19 cellular contexts compared by ENCODE assay signal in the genomic region with DNA sequence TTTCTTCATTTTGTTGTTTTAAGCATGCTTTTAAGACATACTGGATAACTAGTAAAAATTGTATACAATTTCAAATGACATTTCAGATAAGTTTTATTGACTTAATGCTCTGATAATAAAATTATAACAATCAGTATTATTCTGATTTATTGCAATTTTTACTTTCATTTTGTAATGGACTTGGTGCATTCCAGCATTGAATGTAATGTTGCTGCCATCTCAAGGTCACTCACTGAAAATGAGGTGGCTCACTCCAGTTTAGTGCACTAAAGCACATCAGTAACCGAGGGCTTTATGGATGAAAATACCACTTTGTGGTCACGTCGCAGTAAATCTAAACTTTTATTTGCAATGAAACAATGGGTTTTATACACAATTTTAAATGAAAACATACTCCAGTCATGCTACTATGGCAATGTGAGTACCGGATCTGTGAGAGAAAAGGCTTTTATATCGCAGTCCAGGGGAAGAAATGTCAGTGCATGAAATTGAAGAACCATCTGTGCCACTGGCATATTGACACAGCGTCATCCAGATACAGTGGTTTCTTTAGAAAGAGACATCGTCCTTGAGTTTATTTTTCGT. TPM values are rescaled to one million over a fixed set of nuclear protein-coding genes. Genes with fewer than 3 reads are reported as not detected.
DNase-seq lines count a peak whose midpoint lies in the region; ATAC-seq and TF ChIP-seq lines count a peak whose summit lies in the region.
"Had no signal": no experiment of that assay in that cellular context is flagged by ENCODE, and none has a peak within 500 bp of the region (broad histone marks: within the 10 kb centered on the region; RNA-seq: fewer than 3 reads in every experiment).

No MANE protein-coding gene starts in this region.

- H3K9me3 Mint-ChIP-seq in H9: no peaks in the 10 kb centered on the region
- H3K9me3 Mint-ChIP-seq: type B pancreatic cell had no signal

- H3K14ac ChIP-seq in H9 (ENCODE audit: insufficient read depth, low read length): no peak overlapping the region

- no peak overlapping the region for H3K4me3 Mint-ChIP-seq in H9
- H3K4me3 Mint-ChIP-seq: activated CD8-positive, alpha-beta T cell treated with anti-CD3 and anti-CD28 coated beads, Interleukin-2, amount 10 ng/mL, durations not matched to agents 7 days and 5 days; type B pancreatic cell had no signal

- H3F3A ChIP-seq in OCI-LY1 (ENCODE audit: insufficient read depth, low read length): no peaks in the 10 kb centered on the region

- intact Hi-C loops in dorsolateral prefrontal cortex (cut with DNase I): loop anchor here in 1 of 2 donors (10.0 kb wide), 1 partner anchor 1640 kb away; no protein-coding TSS in a partner anchor

- H2BK20ac ChIP-seq in H9 (ENCODE audit: low read depth, low read length, poor library complexity, severe bottlenecking): no peak overlapping the region

- H4K20me1 ChIP-seq in OCI-LY1 (ENCODE audit: insufficient read depth, low read length) (no peaks in the 10 kb centered on the region), osteoblast (ENCODE audit: insufficient read depth, low read length) (no peaks in the 10 kb centered on the region), H9 (ENCODE audit: control insufficient read depth, insufficient read depth, insufficient read length) (no peaks in the 10 kb centered on the region)

- no peak overlapping the region for H4K8ac ChIP-seq in H9 (replicated peaks; ENCODE audit: insufficient read length, low read depth, low read length)

- H2AK5ac ChIP-seq in H9 (ENCODE audit: insufficient read length, low read length): no peak overlapping the region

- H3K36me3 Mint-ChIP-seq in H9 (ENCODE audit: insufficient read depth in 1 of 3, low read depth in 3 of 3): no peaks in the 10 kb centered on the region
- H3K36me3 Mint-ChIP-seq: type B pancreatic cell had no signal

- H3K27ac Mint-ChIP-seq in H9: no peak overlapping the region
- H3K27ac Mint-ChIP-seq: activated CD8-positive, alpha-beta T cell treated with anti-CD3 and anti-CD28 coated beads, Interleukin-2, amount 10 ng/mL, durations not matched to agents 7 days and 5 days; type B pancreatic cell had no signal

- H3K4ac ChIP-seq in H9 (ENCODE audit: low read depth, low read length): no peak overlapping the region

- no peak overlapping the region for H4K5ac ChIP-seq in H9 (ENCODE audit: insufficient read length, low read depth, low read length)

- no peak overlapping the region for H3K9ac ChIP-seq in OCI-LY1 (ENCODE audit: low read length)
- H3K9ac ChIP-seq in H9 (ENCODE audit: extremely low read depth, insufficient read length, low read length): no peak overlapping the region
- H3K9ac ChIP-seq: parathyroid adenoma had no signal

- H2AFZ ChIP-seq in OCI-LY1 (ENCODE audit: low read length) (no peak overlapping the region), osteoblast (ENCODE audit: low read length) (no peak overlapping the region), H9 (ENCODE audit: low read length) (no peak overlapping the region)
- H2AFZ ChIP-seq: parathyroid adenoma, PC-9 had no signal

- ATAC-seq in GM18519 (IDR thresholded peaks at IDR 0.05; ENCODE audit: low FRiP score, unreplicated experiment): no peak
- ATAC-seq: activated CD8-positive, alpha-beta T cell treated with anti-CD3 and anti-CD28 coated beads, Interleukin-2, amount 10 ng/mL, durations not matched to agents 7 days and 5 days; GM12878 had no signal

- no peak overlapping the region for H2BK5ac ChIP-seq in H9 (ENCODE audit: insufficient read length, low read length)

- peaks cover 2% of the 10 kb centered on the region; the same call in 1 of the 2 replicates for H3K27me3 Mint-ChIP-seq in H9 (ENCODE audit: low read depth)
- H3K27me3 Mint-ChIP-seq: type B pancreatic cell had no signal

- no peak overlapping the region for H2BK15ac ChIP-seq in H9 (ENCODE audit: low read depth, low read length)

- H3T11ph ChIP-seq in H9 (ENCODE audit: low read length): no peak overlapping the region

- H3K27me3 ChIP-seq in OCI-LY1 (ENCODE audit: insufficient read depth, low read length): no peaks in the 10 kb centered on the region
- peaks cover 0 to 5% (median 0%) of the 10 kb centered on the region in 45 donors for H3K27me3 ChIP-seq in dorsolateral prefrontal cortex
- H3K27me3 ChIP-seq in osteoblast (ENCODE audit: insufficient read depth, low read length): no peaks in the 10 kb centered on the region
- no peaks in the 10 kb centered on the region for H3K27me3 ChIP-seq in H9 (ENCODE audit: insufficient read depth, low read length)

- H3K4me1 ChIP-seq in OCI-LY1 (ENCODE audit: insufficient read depth, low read length, severe bottlenecking): no peaks in the 10 kb centered on the region
- H3K4me1 ChIP-seq in osteoblast (ENCODE audit: insufficient read depth, low read length): no peaks in the 10 kb centered on the region
- H3K4me1 ChIP-seq in H9 (ENCODE audit: insufficient read depth, low read length): no peaks in the 10 kb centered on the region
- H3K4me1 ChIP-seq: parathyroid adenoma had no signal

- H3K4me2 ChIP-seq in OCI-LY1 (ENCODE audit: low read length): no peak overlapping the region
- H3K4me2 ChIP-seq in osteoblast (ENCODE audit: insufficient read depth, low read length): peak overlapping the region; percentile 35
- H3K4me2 ChIP-seq in H9 (ENCODE audit: insufficient read depth, insufficient read length, low read length): no peak overlapping the region
- H3K4me2 ChIP-seq: PC-9 had no signal

- no peak overlapping the region for H2BK120ac ChIP-seq in H9 (ENCODE audit: low read depth, low read length, poor library complexity, severe bottlenecking)

- H3K18ac ChIP-seq in H9 (ENCODE audit: insufficient read length, low read depth, low read length): no peak overlapping the region

- peak; percentile 26; the same call in 1 of the 2 replicates for TF ChIP-seq CTCF in OCI-LY1 (IDR thresholded peaks at IDR 0.05; ENCODE audit: low read length)
- peak in 51 of 56 donors; percentile 16 to 70 (median 45) for TF ChIP-seq CTCF in dorsolateral prefrontal cortex (IDR thresholded peaks at IDR 0.05 in 54 of 56, conservative IDR thresholded peaks at IDR 0.05 in 2 of 56; ENCODE audit: low read depth in 1 of 56, partially characterized antibody in 56 of 56)
- TF ChIP-seq CTCF in osteoblast (IDR thresholded peaks at IDR 0.05; ENCODE audit: extremely low read depth, low read depth, low read length): peak; percentile 34
- no peak for TF ChIP-seq CTCF in H9 (conservative IDR thresholded peaks at IDR 0.05)

- peak; percentile 39 for DNase-seq in DMS53 (lab: John Stamatoyannopoulos, UW)
- no peak for DNase-seq in DMS53 treated with DMSO at 0.1 percent for 48 hours (lab: John Stamatoyannopoulos, UW; ENCODE audit: unreplicated experiment)
- no peak for DNase-seq in dorsolateral prefrontal cortex
- DNase-seq in osteoblast (ENCODE audit: insufficient read length, low spot score, missing footprints): no peak
- DNase-seq in H9: no peak
- DNase-seq in activated CD4-positive, alpha-beta T cell treated with anti-CD3 and anti-CD28 coated beads, Interleukin-2, amount 50 U/mL, for 48 hours: no peak
- DNase-seq: 8988T; activated CD8-positive, alpha-beta T cell treated with anti-CD3 and anti-CD28 coated beads, Interleukin-2, amount 10 ng/mL, durations not matched to agents 7 days and 5 days; activated gamma-delta T cell; erythroblast; HCEC 1CT; NCI-H2081; PC-9; T-helper 9 cell had no signal

- WGBS in H9 (ENCODE audit: extremely low coverage, insufficient read length, low lambda C conversion rate): no CpG with 5 or more reads among the region's 8 CpGs

- H2BK12ac ChIP-seq in H9 (ENCODE audit: insufficient read length, low read depth, low read length): no peak overlapping the region

- no peak overlapping the region for H3K23ac ChIP-seq in H9 (ENCODE audit: insufficient read length, low read depth, low read length)

- no peaks in the 10 kb centered on the region for H3K79me2 ChIP-seq in OCI-LY1 (ENCODE audit: insufficient read depth, low read length)
- H3K79me2 ChIP-seq in osteoblast (ENCODE audit: insufficient read depth, low read length): no peaks in the 10 kb centered on the region
- no peaks in the 10 kb centered on the region for H3K79me2 ChIP-seq in H9 (ENCODE audit: insufficient read depth, low read length)
- H3K79me2 ChIP-seq: parathyroid adenoma had no signal

- H3K4me1 Mint-ChIP-seq in H9: peaks cover 6% of the 10 kb centered on the region in 2 experiments

- H3K9me2 ChIP-seq in OCI-LY1 (ENCODE audit: low read depth, low read length): no peaks in the 10 kb centered on the region

- H3K23me2 ChIP-seq in H9 (ENCODE audit: insufficient read length, low read depth, low read length, poor library complexity, severe bottlenecking): no peaks in the 10 kb centered on the region

- H3K36me3 ChIP-seq in OCI-LY1 (ENCODE audit: insufficient read depth, low read length): no peaks in the 10 kb centered on the region
- no peaks in the 10 kb centered on the region for H3K36me3 ChIP-seq in osteoblast (ENCODE audit: insufficient read depth, low read length)

- H3K9me3 ChIP-seq in OCI-LY1 (ENCODE audit: low read length): no peaks in the 10 kb centered on the region
- no peaks in the 10 kb centered on the region for H3K9me3 ChIP-seq in osteoblast (ENCODE audit: low read depth, low read length)
- H3K9me3 ChIP-seq in H9 (ENCODE audit: control insufficient read depth, low read depth, low read length): no peaks in the 10 kb centered on the region

- H3K56ac ChIP-seq in H9 (ENCODE audit: insufficient read length, low read depth, low read length): no peak overlapping the region

- no peaks in the 10 kb centered on the region for H3K79me1 ChIP-seq in H9 (ENCODE audit: insufficient read depth, low read depth, low read length, poor library complexity, severe bottlenecking)

- H3K27ac ChIP-seq in OCI-LY1 (ENCODE audit: low read depth, low read length, poor library complexity, severe bottlenecking) (no peak overlapping the region), dorsolateral prefrontal cortex (no peak overlapping the region), osteoblast (ENCODE audit: low read depth, low read length) (no peak overlapping the region), H9 (ENCODE audit: insufficient read length, low read depth, low read length) (no peak overlapping the region)
- H3K27ac ChIP-seq: parathyroid adenoma, PC-9 had no signal

- H3K4me3 ChIP-seq in OCI-LY1 (ENCODE audit: low read depth, low read length, poor library complexity, severe bottlenecking): no peak overlapping the region
- peak overlapping the region in 35 of 59 donors; percentile 3 to 54 (median 30) for H3K4me3 ChIP-seq in dorsolateral prefrontal cortex
- no peak overlapping the region for H3K4me3 ChIP-seq in osteoblast (ENCODE audit: insufficient read depth, low read length)
- H3K4me3 ChIP-seq: GM12878, PC-9 had no signal

- H4K91ac ChIP-seq in H9 (ENCODE audit: insufficient read length, low read depth, low read length): no peak overlapping the region

RNA-seq across cellular contexts. Expression of a gene that starts 20.7 kb away (rescaled TPM):
- total RNA-seq in dorsolateral prefrontal cortex (10 to 100 TPM; 23.3 to 42.1 (median 34.2) TPM), osteoblast (13.0 TPM in 2 replicates), H9 (2021) (29.2 and 31.1 TPM in 2 replicates)

Comparison
In these comparisons a context has a peak if more than half of its experiments do, and no peak if none do; other contexts are left out.
1. H3K4me3 ChIP-seq: peak in dorsolateral prefrontal cortex (35 of 59); none in OCI-LY1 (single experiment) and osteoblast (single experiment).